ENCODE assay signal across 15 cellular contexts in genomic region chr12:25496098-25496587, GRCh38. TPM values are rescaled to one million over a fixed set of nuclear protein-coding genes. Genes with fewer than 3 reads are reported as not detected.
DNase-seq lines count a peak whose midpoint lies in the region; ATAC-seq and TF ChIP-seq lines count a peak whose summit lies in the region.
"Had no signal": no experiment of that assay in that cellular context is flagged by ENCODE, and none has a peak within 500 bp of the region (broad histone marks: within the 10 kb centered on the region; RNA-seq: fewer than 3 reads in every experiment).

No MANE protein-coding gene starts in this region.

- H3K9me2 ChIP-seq in Loucy (replicated peaks; ENCODE audit: low read depth, low read length) = no peaks in the 10 kb centered on the region

- H3K36me3 ChIP-seq in Loucy (ENCODE audit: insufficient read depth, low read length) = no peaks in the 10 kb centered on the region
- H3K36me3 ChIP-seq: cardiac muscle cell had no signal

- peak overlapping the region; percentile 24 for H3K4me2 ChIP-seq in Loucy (ENCODE audit: low read depth, low read length, poor library complexity, severe bottlenecking)

- H3K9ac ChIP-seq in Loucy (ENCODE audit: low read depth, low read length, poor library complexity, severe bottlenecking) = no peak overlapping the region

- peaks cover 4% of the 10 kb centered on the region; the same call in 1 of the 2 replicates for H3K9me3 ChIP-seq in Loucy (ENCODE audit: insufficient read depth, low read depth, low read length)

- H2AFZ ChIP-seq in Loucy (ENCODE audit: low read length) = no peak overlapping the region

- ATAC-seq in esophagus mucosa (no peak), GM19463 (IDR thresholded peaks at IDR 0.05; ENCODE audit: unreplicated experiment) (no peak)

- peak; percentile 32 for DNase-seq in AG09309 (ENCODE audit: low read depth)
- DNase-seq in dermis blood vessel endothelial cell = peak; percentile 12
- peak; percentile 12 for DNase-seq in left kidney (ENCODE audit: low read depth, low spot score)
- DNase-seq in activated CD8-positive, alpha-beta memory T cell treated with anti-CD3 and anti-CD28 coated beads for 24 hours = no peak
- no peak for DNase-seq in DMS 273 (lab: John Stamatoyannopoulos, UW; ENCODE audit: unreplicated experiment)
- DNase-seq: activated B cell treated with CpG ODN at 0.5 μM for 24 hours; activated naive CD4-positive, alpha-beta T cell treated with anti-CD3 and anti-CD28 coated beads for 36 hours; NCI-H2227 treated with DMSO at 0.1 percent for 48 hours; T-cell had no signal

- H3F3A ChIP-seq in Loucy (ENCODE audit: low read depth) = no peaks in the 10 kb centered on the region

- H3K27me3 ChIP-seq in Loucy (ENCODE audit: insufficient read depth, low read length, poor library complexity, severe bottlenecking) = no peaks in the 10 kb centered on the region
- H3K27me3 ChIP-seq: cardiac muscle cell had no signal

- no peaks in the 10 kb centered on the region for H3K79me2 ChIP-seq in Loucy (ENCODE audit: insufficient read depth, low read length)

- H3K4me1 ChIP-seq in Loucy (ENCODE audit: insufficient read depth, low read length, poor library complexity, severe bottlenecking) = peaks cover 19% of the 10 kb centered on the region

- H4K20me1 ChIP-seq in Loucy (ENCODE audit: insufficient read depth, low read length, poor library complexity, severe bottlenecking) = no peaks in the 10 kb centered on the region

- TF ChIP-seq CTCF in AG09309 (IDR thresholded peaks at IDR 0.05; ENCODE audit: control insufficient read depth, insufficient read depth, low read depth, low read length, missing control alignments) (no peak), Loucy (conservative IDR thresholded peaks at IDR 0.05; ENCODE audit: low read length) (no peak)

- H3K4me3 ChIP-seq in AG09309 (ENCODE audit: control insufficient read depth, low read depth, low read length) (no peak overlapping the region), Loucy (ENCODE audit: low read length, poor library complexity, severe bottlenecking) (no peak overlapping the region)
- H3K4me3 ChIP-seq: cardiac muscle cell had no signal

RNA-seq across cellular contexts. Expression of gene LMNTD1, which starts 56.9 kb away (rescaled TPM):
- total RNA-seq in dermis blood vessel endothelial cell (0.19 TPM in 1 of 2 replicates, not detected in the other), esophagus mucosa (0.32 TPM)
- total RNA-seq: A673; activated B cell treated with CpG ODN at 0.5 μM for 24 hours; activated naive CD4-positive, alpha-beta T cell treated with anti-CD3 and anti-CD28 coated beads for 36 hours; cardiac muscle cell; HT-29; T-cell had no signal

Comparison
In these comparisons a context has a peak if more than half of its experiments do, and no peak if none do; other contexts are left out.
1. DNase-seq: peak in AG09309 (single experiment), dermis blood vessel endothelial cell (single experiment) and left kidney (single experiment); none in activated CD8-positive, alpha-beta memory T cell treated with anti-CD3 and anti-CD28 coated beads for 24 hours (single experiment) and DMS 273 (single experiment).